Comparison of ENCODE assay signal across 26 cellular contexts in the genomic region with DNA sequence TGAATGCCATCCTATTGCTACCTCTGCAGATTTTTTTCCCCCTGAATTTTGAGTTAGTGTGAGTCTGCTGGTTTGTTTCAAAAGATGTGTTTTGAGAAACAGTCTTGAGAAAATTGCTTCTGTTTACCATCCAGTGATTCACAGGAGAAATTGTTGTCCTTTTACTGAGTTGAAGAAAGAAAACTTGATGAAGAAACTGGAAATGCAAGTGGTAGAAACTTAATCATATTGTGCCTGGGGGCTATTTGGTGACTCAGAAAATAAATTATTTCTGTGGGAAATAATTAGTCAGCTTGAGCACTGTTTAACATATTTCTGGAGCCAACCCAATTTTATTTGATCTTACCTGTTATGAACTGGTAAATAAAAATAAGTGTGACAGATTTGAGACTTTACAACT. TPM values are rescaled to one million over a fixed set of nuclear protein-coding genes. Genes with fewer than 3 reads are reported as not detected.
A peak's percentile ranks its signal among the peaks of the same experiment; 100 is the strongest.
DNase-seq lines count a peak whose midpoint lies in the region; ATAC-seq and TF ChIP-seq lines count a peak whose summit lies in the region.
"Had no signal": no experiment of that assay in that cellular context is flagged by ENCODE, and none has a peak within 500 bp of the region (broad histone marks: within the 10 kb centered on the region; RNA-seq: fewer than 3 reads in every experiment).

No MANE protein-coding gene starts in this region.

- no peak overlapping the region for H3K4me3 ChIP-seq in GM23338
- no peak overlapping the region for H3K4me3 ChIP-seq in mammary epithelial cell (replicated peaks in 1 of 3; ENCODE audit: insufficient read depth in 1 of 3, low read depth in 2 of 3, low read length in 3 of 3)
- H3K4me3 ChIP-seq: ascending aorta, dorsolateral prefrontal cortex, mucosa of descending colon, neural progenitor cell, thoracic aorta had no signal

- in situ Hi-C loops in mammary epithelial cell (cut with MboI; ENCODE audit: low sequenced_read_pairs in 2 of 2), result no loop called here

- no peaks in the 10 kb centered on the region for H3F3A ChIP-seq in GM23338 (replicated peaks; ENCODE audit: low read depth)

- H3K4me1 ChIP-seq in GM23338 (ENCODE audit: insufficient read depth) (peaks cover 14% of the 10 kb centered on the region; the same call in 1 of the 2 replicates), mammary epithelial cell (ENCODE audit: insufficient read depth, low read length) (peaks cover 14% of the 10 kb centered on the region)
- H3K4me1 ChIP-seq: ascending aorta, BE2C, Caco-2 had no signal

- peaks cover 29% of the 10 kb centered on the region for H3K4me1 Mint-ChIP-seq in activated CD4-positive, alpha-beta T cell treated with anti-CD3 and anti-CD28 coated beads for 36 hours
- peaks cover 20% of the 10 kb centered on the region for H3K4me1 Mint-ChIP-seq in GM23338

- dilution Hi-C loops in mammary epithelial cell (cut with HindIII; ENCODE audit: low sequenced_read_pairs), result no loop called here

- H3K27ac ChIP-seq in GM23338 (ENCODE audit: low read depth), result no peak overlapping the region
- peak overlapping the region; percentile 3 for H3K27ac ChIP-seq in mammary epithelial cell (ENCODE audit: insufficient read depth, low read depth, low read length)
- H3K27ac ChIP-seq: ascending aorta, dorsolateral prefrontal cortex, KMS-11, neural progenitor cell, thoracic aorta had no signal

- H3K4me3 Mint-ChIP-seq in activated CD4-positive, alpha-beta T cell treated with anti-CD3 and anti-CD28 coated beads for 36 hours, result no peak overlapping the region
- no peak overlapping the region for H3K4me3 Mint-ChIP-seq in GM23338
- H3K4me3 Mint-ChIP-seq: central memory CD8-positive, alpha-beta T cell; neural progenitor cell; T-cell had no signal

- no peaks in the 10 kb centered on the region for H3K9me3 Mint-ChIP-seq in activated CD4-positive, alpha-beta T cell treated with anti-CD3 and anti-CD28 coated beads for 36 hours (ENCODE audit: low read depth)
- H3K9me3 Mint-ChIP-seq in GM23338, result no peaks in the 10 kb centered on the region
- H3K9me3 Mint-ChIP-seq: central memory CD8-positive, alpha-beta T cell; T-cell had no signal

- H4K20me1 ChIP-seq in GM23338 (replicated peaks; ENCODE audit: insufficient read depth) (peaks cover 21% of the 10 kb centered on the region), mammary epithelial cell (ENCODE audit: insufficient read depth, low read length) (no peaks in the 10 kb centered on the region)

- CTCF ChIA-PET in activated CD4-positive, alpha-beta T cell treated with anti-CD3 and anti-CD28 coated beads for 36 hours (lab: Charles Lee), result interaction anchor here (0.7 kb wide), 1 partner anchor 52 kb away, joined by 5 read pairs; no protein-coding TSS in a partner anchor
- CTCF ChIA-PET in mammary epithelial cell (lab: Charles Lee; ENCODE audit: low non-redundant PET), result no interaction called here

- no peak overlapping the region for H3K27ac Mint-ChIP-seq in activated CD4-positive, alpha-beta T cell treated with anti-CD3 and anti-CD28 coated beads for 36 hours
- H3K27ac Mint-ChIP-seq in GM23338, result peak overlapping the region; percentile 39; the same call in 1 of the 2 replicates
- H3K27ac Mint-ChIP-seq: neural progenitor cell, progenitor cell of endocrine pancreas had no signal

- H3K9me2 ChIP-seq in GM23338 (ENCODE audit: insufficient read depth), result no peaks in the 10 kb centered on the region

- no peaks in the 10 kb centered on the region for H3K27me3 Mint-ChIP-seq in activated CD4-positive, alpha-beta T cell treated with anti-CD3 and anti-CD28 coated beads for 36 hours
- no peaks in the 10 kb centered on the region for H3K27me3 Mint-ChIP-seq in GM23338 (ENCODE audit: insufficient read depth, low read depth, poor library complexity)
- H3K27me3 Mint-ChIP-seq: central memory CD8-positive, alpha-beta T cell; progenitor cell of endocrine pancreas; T-cell had no signal

- no peaks in the 10 kb centered on the region for H3K9me3 ChIP-seq in mammary epithelial cell (replicated peaks; ENCODE audit: insufficient read depth, low read length)
- H3K9me3 ChIP-seq: ascending aorta, BE2C, Caco-2, mucosa of descending colon, thoracic aorta had no signal

- H3K36me3 Mint-ChIP-seq in activated CD4-positive, alpha-beta T cell treated with anti-CD3 and anti-CD28 coated beads for 36 hours (ENCODE audit: low read depth), result peaks cover 21% of the 10 kb centered on the region
- H3K36me3 Mint-ChIP-seq in GM23338 (ENCODE audit: low read depth), result peaks cover 19% of the 10 kb centered on the region; the same call in 2 of the 3 replicates

- H3K36me3 ChIP-seq in GM23338 (ENCODE audit: insufficient read depth) (peaks cover 12% of the 10 kb centered on the region; the same call in 1 of the 2 replicates), mammary epithelial cell (ENCODE audit: insufficient read depth, low read length) (peaks cover 11% of the 10 kb centered on the region)

- no TSS peak for BruUV-seq in mammary epithelial cell (replicated peaks; lab: Mats Ljungman, UMichigan)

- POLR2A ChIA-PET in activated CD4-positive, alpha-beta T cell treated with anti-CD3 and anti-CD28 coated beads for 36 hours (lab: Charles Lee), result no interaction called here

- H2AFZ ChIP-seq in GM23338, result no peak overlapping the region
- H2AFZ ChIP-seq in mammary epithelial cell (ENCODE audit: low read depth, low read length), result no peak overlapping the region
- H2AFZ ChIP-seq: neural progenitor cell had no signal

- no peak overlapping the region for H3K9ac ChIP-seq in mammary epithelial cell (ENCODE audit: insufficient read depth, low read length)
- H3K9ac ChIP-seq: KMS-11, neural progenitor cell had no signal

- intact Hi-C loops in activated CD4-positive, alpha-beta T cell treated with anti-CD3 and anti-CD28 coated beads for 36 hours (cut with DNase I, micrococcal nuclease), result no loop called here
- intact Hi-C loops in mammary epithelial cell (cut with micrococcal nuclease), result no loop called here

- H3K27me3 ChIP-seq in GM23338 (ENCODE audit: insufficient read depth) (no peaks in the 10 kb centered on the region), mammary epithelial cell (ENCODE audit: insufficient read depth, low read length) (no peaks in the 10 kb centered on the region)
- H3K27me3 ChIP-seq: ascending aorta, BE2C, dorsolateral prefrontal cortex, neural progenitor cell had no signal

- DNase-seq in activated CD4-positive, alpha-beta T cell treated with anti-CD3 and anti-CD28 coated beads for 36 hours, result no peak
- no peak for DNase-seq in activated CD4-positive, alpha-beta T cell treated with anti-CD3 and anti-CD28 coated beads for 4 hours
- DNase-seq in GM23338 (ENCODE audit: low spot score) (no peak), mammary epithelial cell (peak; percentile 78), renal cortical epithelial cell (ENCODE audit: low read depth) (peak; percentile 80), COLO668 (lab: John Stamatoyannopoulos, UW; ENCODE audit: unreplicated experiment) (no peak), mucosa of gallbladder (ENCODE audit: low spot score) (no peak)
- DNase-seq: activated CD8-positive, alpha-beta memory T cell treated with anti-CD3 and anti-CD28 coated beads, Interleukin-2, amount 50 U/mL, for 48 hours; activated naive CD4-positive, alpha-beta T cell; BE2C; Caco-2; DND-41; dorsolateral prefrontal cortex; hippocampal formation; mucosa of descending colon; NCI-H1694 treated with DMSO at 0.1 percent for 48 hours; NCI-H69; SHP77 treated with DMSO at 0.1 percent for 48 hours; T-cell had no signal

- no peak for TF ChIP-seq CTCF in GM23338 (conservative IDR thresholded peaks at IDR 0.05; ENCODE audit: low read depth in 2 of 2)
- no peak for TF ChIP-seq CTCF in mammary epithelial cell (conservative IDR thresholded peaks at IDR 0.05 in 1 of 2, IDR thresholded peaks at IDR 0.05 in 1 of 2; ENCODE audit: extremely low read depth in 1 of 2, insufficient read depth in 1 of 2, low read depth in 1 of 2, low read length in 2 of 2)

- peak; percentile 49 for ATAC-seq in activated CD4-positive, alpha-beta T cell treated with anti-CD3 and anti-CD28 coated beads for 36 hours
- ATAC-seq in GM23338, result no peak
- ATAC-seq in HG03457 (IDR thresholded peaks at IDR 0.05; ENCODE audit: unreplicated experiment), result no peak
- ATAC-seq: mucosa of descending colon, T-cell had no signal

- H3K4me2 ChIP-seq in GM23338 (no peak overlapping the region), mammary epithelial cell (ENCODE audit: insufficient read depth, low read depth, low read length) (peak overlapping the region; percentile 43)
- H3K4me2 ChIP-seq: KMS-11, neural progenitor cell had no signal

- H3K79me2 ChIP-seq in GM23338 (replicated peaks; ENCODE audit: insufficient read depth), result peaks cover 79% of the 10 kb centered on the region
- H3K79me2 ChIP-seq in mammary epithelial cell (ENCODE audit: insufficient read depth, low read length), result peaks cover 50% of the 10 kb centered on the region

TF ChIP-seq in GM23338, 12 proteins besides CTCF, POLR2A, EP300 and RAD21:
- no peak for TF ChIP-seq ZNF114 (CRISPR knock-in tag; IDR thresholded peaks at IDR 0.05)
- TF ChIP-seq EZH2 (IDR thresholded peaks at IDR 0.05; ENCODE audit: low read depth, unreplicated experiment), result no peak

RNA-seq across cellular contexts. Expression of a gene that starts 35.4 kb away (rescaled TPM):
- total RNA-seq in activated CD4-positive, alpha-beta T cell treated with anti-CD3 and anti-CD28 coated beads for 36 hours, result 10 to 100 TPM; 26.6 to 27.3 TPM
- 52.5 and 58.2 TPM in 2 replicates for total RNA-seq in GM23338 (2014; rRNA removed; shearing (Covaris generic))
- polyA plus RNA-seq in GM23338 (2016; fragmentation: Nextera tagmentation; extraction: Ambion mirVana) (20.6 and 27.4 TPM in 2 replicates), mammary epithelial cell (8.6 TPM)
- total RNA-seq in mammary epithelial cell (10 to 100 TPM; 25.4 to 28.2 TPM), renal cortical epithelial cell (16.7 and 37.7 TPM in 2 replicates), mucosa of gallbladder (36.1 TPM)
- polyA minus RNA-seq in mammary epithelial cell, result 21.3 TPM

Comparison
In these comparisons a context has a peak if more than half of its experiments do, and no peak if none do; other contexts are left out.
1. DNase-seq: peak in mammary epithelial cell (single experiment) and renal cortical epithelial cell (single experiment); none in activated CD4-positive, alpha-beta T cell treated with anti-CD3 and anti-CD28 coated beads for 36 hours (single experiment), activated CD4-positive, alpha-beta T cell treated with anti-CD3 and anti-CD28 coated beads for 4 hours (0 of 2), GM23338 (single experiment), COLO668 (single experiment) and mucosa of gallbladder (single experiment).